ENCODE assay signal across 8 cellular contexts in the genomic region with DNA sequence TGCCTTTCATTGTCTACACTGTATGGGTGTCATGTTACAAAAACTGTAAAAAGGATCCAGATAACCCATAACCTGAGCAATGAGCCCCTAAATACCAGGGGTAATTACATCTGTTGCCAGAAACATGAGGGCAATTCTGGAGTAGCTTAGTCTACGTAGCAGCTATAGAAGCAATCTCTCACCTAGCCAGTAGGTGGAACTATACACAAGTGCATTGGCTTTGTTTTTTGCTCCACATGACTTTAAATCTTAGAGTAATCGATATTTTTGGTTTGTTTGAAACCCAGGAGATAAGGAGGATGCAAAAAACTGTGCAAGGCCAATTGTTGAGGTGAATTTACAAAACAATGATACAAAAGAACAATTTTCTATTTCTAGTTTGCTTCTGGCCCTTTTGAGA. TPM values are rescaled to one million over a fixed set of nuclear protein-coding genes. Genes with fewer than 3 reads are reported as not detected.
DNase-seq lines count a peak whose midpoint lies in the region; ATAC-seq, FAIRE-seq and TF ChIP-seq lines count a peak whose summit lies in the region.

No MANE protein-coding gene starts in this region.

- H3K9me3 Mint-ChIP-seq in mesothelial cell of epicardium: peaks cover 13% of the 10 kb centered on the region

- ATAC-seq in HG03571 (IDR thresholded peaks at IDR 0.05; ENCODE audit: unreplicated experiment): no peak
- no peak for ATAC-seq in GM21360 (IDR thresholded peaks at IDR 0.05; ENCODE audit: unreplicated experiment)

- H3K9me3 ChIP-seq in GM23248 (ENCODE audit: low read depth): no peaks in the 10 kb centered on the region

- H3K27me3 ChIP-seq in GM23248 (replicated peaks; ENCODE audit: insufficient read depth): no peaks in the 10 kb centered on the region

- no peaks in the 10 kb centered on the region for H3K9me2 ChIP-seq in GM23248 (ENCODE audit: insufficient read depth)

- no peak overlapping the region for H2AFZ ChIP-seq in GM23248

- H3F3A ChIP-seq in GM23248 (ENCODE audit: insufficient read depth): peaks cover 13% of the 10 kb centered on the region; the same call in 1 of the 2 replicates

- peaks cover 17% of the 10 kb centered on the region for H3K4me1 ChIP-seq in GM23248 (ENCODE audit: insufficient read depth)

- no peak overlapping the region for H3K4me3 Mint-ChIP-seq in mesothelial cell of epicardium

- no peak overlapping the region for H3K4me3 ChIP-seq in GM23248

- no peak overlapping the region for H3K27ac Mint-ChIP-seq in mesothelial cell of epicardium

- FAIRE-seq in colon (lab: Jason Lieb, UNC): peak; percentile 93

- peaks cover 10% of the 10 kb centered on the region for H3K36me3 Mint-ChIP-seq in mesothelial cell of epicardium

- no peak overlapping the region for H3K9ac ChIP-seq in GM23248

- in situ Hi-C loops in GM23248 (cut with MboI): loop anchor here (25.0 kb wide), 2 partner anchors 481 to 756 kb away; no protein-coding TSS in a partner anchor

- DNase-seq in DMS 273 (lab: John Stamatoyannopoulos, UW; ENCODE audit: unreplicated experiment): peak; percentile 76
- no peak for DNase-seq in DMS 273 treated with DMSO at 0.1 percent for 48 hours (lab: John Stamatoyannopoulos, UW)
- DNase-seq in GM23248: peak; percentile 58
- DNase-seq in NCI-H226: peak; percentile 3
- DNase-seq in mesothelial cell of epicardium (ENCODE audit: low spot score in 2 of 2, unreplicated experiment in 2 of 2): no peak

- H3K27ac ChIP-seq in GM23248: no peak overlapping the region

- H3K4me1 Mint-ChIP-seq in mesothelial cell of epicardium: peaks cover 6% of the 10 kb centered on the region

- 4 to 6% methylated on average over 2 of the region's 2 CpGs for WGBS in GM23248 (ENCODE audit: low coverage in 1 of 2, low lambda C conversion rate in 2 of 2, missing lambda C conversion rate in 2 of 2), 2 experiments

- no peak overlapping the region for H3K4me2 ChIP-seq in GM23248 (ENCODE audit: unreplicated experiment)

- H3K36me3 ChIP-seq in GM23248 (ENCODE audit: low read depth): no peaks in the 10 kb centered on the region

- no peaks in the 10 kb centered on the region for H3K27me3 Mint-ChIP-seq in mesothelial cell of epicardium (ENCODE audit: low read depth)

- TF ChIP-seq CTCF in mesothelial cell of epicardium (IDR thresholded peaks at IDR 0.05; ENCODE audit: unreplicated experiment): peak; percentile 59

- no peaks in the 10 kb centered on the region for H4K20me1 ChIP-seq in GM23248 (ENCODE audit: insufficient read depth)

- H3K79me2 ChIP-seq in GM23248 (ENCODE audit: insufficient read depth): no peaks in the 10 kb centered on the region

RNA-seq across cellular contexts. Expression of a gene that starts 57.5 kb away (rescaled TPM):
- not detected in 2 replicates for total RNA-seq in GM23248 (2014; rRNA removed; shearing (Covaris generic))
- 0.13 TPM in 1 of 2 replicates, not detected in the other for polyA plus RNA-seq in GM23248 (2016; fragmentation: Nextera tagmentation; extraction: Ambion mirVana)
- not detected in 3 replicates for total RNA-seq in mesothelial cell of epicardium

Comparison
In these comparisons a context has a peak if more than half of its experiments do, and no peak if none do; other contexts are left out.
1. DNase-seq: peak in DMS 273 (single experiment), GM23248 (single experiment) and NCI-H226 (single experiment); none in DMS 273 treated with DMSO at 0.1 percent for 48 hours (single experiment) and mesothelial cell of epicardium (0 of 2).